8 cellular contexts compared by ENCODE assay signal in the genomic region with DNA sequence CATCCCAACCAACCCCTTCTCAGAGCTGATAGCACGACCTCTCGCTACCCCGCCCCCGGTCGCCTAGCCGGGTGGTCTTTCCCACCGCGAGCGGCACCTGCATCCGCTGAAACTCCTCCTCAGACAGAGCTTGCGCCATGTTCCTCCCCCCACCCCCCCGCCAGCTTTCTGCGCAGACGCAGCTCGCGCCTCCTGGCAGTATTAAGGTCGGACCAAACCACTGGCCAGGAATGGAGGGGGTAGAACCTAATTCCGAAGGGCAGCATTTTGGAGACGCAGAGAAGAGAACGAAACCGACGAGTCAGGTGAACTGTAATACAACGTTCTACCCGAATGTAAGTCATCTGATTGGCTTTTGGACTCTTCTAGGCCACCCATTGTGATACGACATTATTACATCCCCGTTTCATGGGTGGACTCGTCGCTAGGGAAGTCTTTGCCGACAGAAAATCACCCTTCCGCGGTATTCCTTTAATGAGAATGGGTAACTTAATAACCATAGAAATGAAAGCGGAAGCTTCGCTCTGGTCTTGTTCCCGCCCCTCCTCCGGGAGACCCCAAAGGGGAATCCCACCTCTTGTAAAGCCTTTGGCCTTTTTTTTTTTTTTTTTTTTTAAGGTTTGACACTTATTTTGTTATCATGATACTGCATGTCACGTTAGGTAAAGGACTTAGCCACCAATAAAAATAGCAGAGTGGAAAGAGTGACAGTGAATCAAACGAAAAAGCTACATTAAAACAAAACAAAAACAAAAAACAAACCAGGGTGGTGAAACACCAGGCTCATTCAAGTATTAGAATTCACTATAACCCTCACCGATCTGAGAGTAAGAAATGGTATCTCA. TPM values are rescaled to one million over a fixed set of nuclear protein-coding genes. Genes with fewer than 3 reads are reported as not detected.
DNase-seq lines count a peak whose midpoint lies in the region; ATAC-seq, FAIRE-seq and TF ChIP-seq lines count a peak whose summit lies in the region.

Gene GRIPAP1 (minus strand): TSS at position 174 of the 845 bp plus-strand sequence. CDS start 35 bp downstream, at position 139.

- no peaks in the 10 kb centered on the region for H3K27me3 ChIP-seq in astrocyte (ENCODE audit: insufficient read depth, low read length)

- H3K27ac ChIP-seq in astrocyte (ENCODE audit: low read depth, low read length), result peak within 1 kb of the TSS; percentile 99

- peaks cover 4% of the 10 kb centered on the region for H3K36me3 Mint-ChIP-seq in astrocyte (ENCODE audit: low read depth, unreplicated experiment)

- peaks cover 15% of the 10 kb centered on the region for H3K79me2 ChIP-seq in astrocyte (ENCODE audit: insufficient read depth, low read length)

- H3K4me3 Mint-ChIP-seq in astrocyte (ENCODE audit: unreplicated experiment), result peak within 1 kb of the TSS; percentile 99

- H2AFZ ChIP-seq in astrocyte (ENCODE audit: low read depth, low read length), result peak within 1 kb of the TSS; percentile 96

- H3K36me3 ChIP-seq in astrocyte (ENCODE audit: insufficient read depth, low read length), result no peaks in the 10 kb centered on the region

- peak within 1 kb of the TSS; percentile 91 for H3K27ac Mint-ChIP-seq in astrocyte (ENCODE audit: unreplicated experiment)

- peaks cover 6% of the 10 kb centered on the region for H4K20me1 ChIP-seq in astrocyte (ENCODE audit: insufficient read depth, low read length)

- H3K4me3 ChIP-seq in astrocyte (ENCODE audit: insufficient read depth, low read depth, low read length), result peak within 1 kb of the TSS; percentile 93

- TF ChIP-seq CTCF in astrocyte (IDR thresholded peaks at IDR 0.05; ENCODE audit: insufficient read depth, low read depth, low read length), result no peak

- no peaks in the 10 kb centered on the region for H3K9me3 Mint-ChIP-seq in astrocyte (ENCODE audit: unreplicated experiment)

- no peaks in the 10 kb centered on the region for H3K27me3 Mint-ChIP-seq in astrocyte (ENCODE audit: low read depth, unreplicated experiment)

- H3K9me3 ChIP-seq in astrocyte (ENCODE audit: insufficient read depth, low read depth, low read length), result no peaks in the 10 kb centered on the region

- H3K9ac ChIP-seq in astrocyte (ENCODE audit: low read length), result peak within 1 kb of the TSS; percentile 97

- H3K4me1 ChIP-seq in astrocyte (ENCODE audit: insufficient read depth, low read length), result peaks cover 8% of the 10 kb centered on the region

- ATAC-seq in GM18498 (IDR thresholded peaks at IDR 0.05; ENCODE audit: unreplicated experiment) (peak; percentile 81), HG02885 (IDR thresholded peaks at IDR 0.05; ENCODE audit: poor library complexity, unreplicated experiment) (peak; percentile 79), HG03457 (IDR thresholded peaks at IDR 0.05; ENCODE audit: unreplicated experiment) (no peak)

- H3K4me2 ChIP-seq in astrocyte (ENCODE audit: low read length), result peak within 1 kb of the TSS; percentile 91

- FAIRE-seq in astrocyte (lab: Jason Lieb, UNC), result peak; percentile 82

- peaks cover 8% of the 10 kb centered on the region for H3K4me1 Mint-ChIP-seq in astrocyte (ENCODE audit: low read depth, unreplicated experiment)

- peak; percentile 84 for DNase-seq in NCI-H2029 (lab: John Stamatoyannopoulos, UW)
- DNase-seq in T-helper 22 cell (ENCODE audit: low read depth), result peak; percentile 71
- peak; percentile 98 for DNase-seq in astrocyte (ENCODE audit: low read depth)
- peak; percentile 87 for DNase-seq in hepatic stellate cell (ENCODE audit: low spot score)
- DNase-seq in renal cortical epithelial cell (ENCODE audit: low read depth), result peak; percentile 76

RNA-seq across cellular contexts. Expression of gene GRIPAP1, which starts in this region (rescaled TPM):
- total RNA-seq in astrocyte, result 41.7 and 43.4 TPM in 2 replicates
- 29.0 and 40.7 TPM in 2 replicates for total RNA-seq in renal cortical epithelial cell
